Comparison of ENCODE assay signal across 6 cellular contexts in the genomic region with DNA sequence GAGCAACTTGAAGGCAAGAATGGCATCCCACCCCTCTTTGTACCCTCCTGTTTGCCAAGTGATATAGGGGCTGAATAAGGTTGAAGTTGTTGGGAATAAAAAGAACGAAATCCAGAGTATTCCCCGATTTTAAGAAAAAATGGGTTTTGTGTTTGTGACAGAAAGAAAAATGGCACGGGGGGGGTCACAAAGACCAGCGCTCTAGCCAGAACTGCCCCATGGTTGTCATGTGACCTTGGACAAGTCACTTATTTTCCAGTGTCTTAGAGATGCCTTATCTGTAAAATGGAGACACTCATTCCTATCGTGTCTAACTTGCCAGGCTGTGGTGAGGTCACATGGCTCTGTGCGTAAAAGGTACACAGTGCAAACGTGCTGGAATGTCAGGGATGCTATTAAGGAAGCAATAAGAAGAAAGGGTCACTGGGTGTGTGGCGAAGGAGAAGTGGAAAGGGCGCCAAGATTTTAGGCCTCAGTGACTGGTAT. TPM values are rescaled to one million over a fixed set of nuclear protein-coding genes. Genes with fewer than 3 reads are reported as not detected.
DNase-seq lines count a peak whose midpoint lies in the region; ATAC-seq and TF ChIP-seq lines count a peak whose summit lies in the region.

No MANE protein-coding gene starts in this region.

- intact Hi-C loops in activated CD4-positive, alpha-beta memory T cell treated with anti-CD3 and anti-CD28 coated beads for 36 hours (cut with micrococcal nuclease): loop anchor here (5.0 to 10.0 kb wide), 2 partner anchors 84 to 942 kb away; a partner anchor contains a TSS
- intact Hi-C loops in right lobe of liver (cut with DNase I): no loop called here

- H3K36me3 Mint-ChIP-seq in activated CD4-positive, alpha-beta memory T cell treated with anti-CD3 and anti-CD28 coated beads for 36 hours: peaks cover 29% of the 10 kb centered on the region

- H3K27me3 Mint-ChIP-seq in activated CD4-positive, alpha-beta memory T cell treated with anti-CD3 and anti-CD28 coated beads for 36 hours: no peaks in the 10 kb centered on the region

- H3K9me3 Mint-ChIP-seq in activated CD4-positive, alpha-beta memory T cell treated with anti-CD3 and anti-CD28 coated beads for 36 hours: no peaks in the 10 kb centered on the region

- H3K27me3 ChIP-seq in right lobe of liver: no peaks in the 10 kb centered on the region

- peaks cover 0 to under 1% (median 0%) of the 10 kb centered on the region in 4 donors for H3K36me3 ChIP-seq in right lobe of liver

- WGBS in right lobe of liver (ENCODE audit: insufficient coverage, low coverage, low lambda C conversion rate, missing lambda C conversion rate): 57% methylated on average over 8 of the region's 9 CpGs

- peaks cover 46% of the 10 kb centered on the region for H3K4me1 Mint-ChIP-seq in activated CD4-positive, alpha-beta memory T cell treated with anti-CD3 and anti-CD28 coated beads for 36 hours (ENCODE audit: low read depth)

- no peak for TF ChIP-seq CTCF in right lobe of liver (IDR thresholded peaks at IDR 0.05)

- TF ChIP-seq POLR2A in right lobe of liver (IDR thresholded peaks at IDR 0.05): no peak

- peak overlapping the region; percentile 96 to 99 (median 97) for H3K27ac ChIP-seq in right lobe of liver

- peak overlapping the region; percentile 100 for H3K27ac Mint-ChIP-seq in activated CD4-positive, alpha-beta memory T cell treated with anti-CD3 and anti-CD28 coated beads for 36 hours

- POLR2A ChIA-PET in activated CD4-positive, alpha-beta memory T cell treated with anti-CD3 and anti-CD28 coated beads for 36 hours (lab: Charles Lee): interaction anchor here (1.2 to 6.1 kb wide), 3 partner anchors 8 to 85 kb away, joined by 3 to 217 read pairs (median 3); a partner anchor contains a TSS

- ATAC-seq in right lobe of liver: no peak
- ATAC-seq in activated CD4-positive, CD25-positive, alpha-beta regulatory T cell treated with anti-CD3 and anti-CD28 coated beads, Interleukin-2, amount 50 U/mL, for 24 hours: no peak

- peaks cover 0 to 26% (median 8%) of the 10 kb centered on the region in 4 donors for H3K4me1 ChIP-seq in right lobe of liver

- CTCF ChIA-PET in activated CD4-positive, alpha-beta memory T cell treated with anti-CD3 and anti-CD28 coated beads for 36 hours (lab: Charles Lee): interaction anchor here (1.2 to 11.2 kb wide), 3 partner anchors 11 to 14 kb away, joined by 4 to 316 read pairs (median 14); a partner anchor contains a TSS

- peak overlapping the region; percentile 99 for H3K4me3 Mint-ChIP-seq in activated CD4-positive, alpha-beta memory T cell treated with anti-CD3 and anti-CD28 coated beads for 36 hours

- DNase-seq in GM04504 (ENCODE audit: low read depth): peak; percentile 34
- DNase-seq in activated CD4-positive, alpha-beta memory T cell treated with anti-CD3 and anti-CD28 coated beads for 36 hours: peak; percentile 22
- DNase-seq in right lobe of liver: peak in 2 of 3 donors; percentile 25 to 47
- DNase-seq in UCSD-AML1 (lab: John Stamatoyannopoulos, UW; ENCODE audit: unreplicated experiment): no peak
- DNase-seq in NCI-H510A (lab: John Stamatoyannopoulos, UW): no peak

- H3K4me3 ChIP-seq in right lobe of liver: peak overlapping the region; percentile 61 to 78 (median 68)

- no peaks in the 10 kb centered on the region for H3K9me3 ChIP-seq in right lobe of liver

RNA-seq across cellular contexts. Expression of a gene that starts 1.6 kb away (rescaled TPM):
- total RNA-seq in activated CD4-positive, alpha-beta memory T cell treated with anti-CD3 and anti-CD28 coated beads for 36 hours: 10 to 100 TPM; 24.9 to 25.4 TPM
- total RNA-seq in right lobe of liver: 10 to 100 TPM; 14.0 to 27.1 (median 19.6) TPM

RNA-seq across cellular contexts. Expression of a gene that starts 11.2 kb away (rescaled TPM):
- total RNA-seq in activated CD4-positive, alpha-beta memory T cell treated with anti-CD3 and anti-CD28 coated beads for 36 hours: 10 to 100 TPM; 12.5 to 13.8 TPM
- 10 to 100 TPM; 24.0 to 78.9 (median 56.9) TPM for total RNA-seq in right lobe of liver

RNA-seq across cellular contexts. Expression of a gene that starts 14.3 kb away (rescaled TPM):
- 1 to 10 TPM; 4.3 to 4.4 TPM for total RNA-seq in activated CD4-positive, alpha-beta memory T cell treated with anti-CD3 and anti-CD28 coated beads for 36 hours
- total RNA-seq in right lobe of liver: 10 to 100 TPM in 1 of 6 experiments, 1 to 10 TPM in 5; 2.0 to 26.4 (median 3.0) TPM

RNA-seq across cellular contexts. Expression of a gene that starts 15.0 kb away (rescaled TPM):
- 1 to 10 TPM; 5.3 to 5.6 TPM for total RNA-seq in activated CD4-positive, alpha-beta memory T cell treated with anti-CD3 and anti-CD28 coated beads for 36 hours
- 10 to 100 TPM in 1 of 6 experiments, 1 to 10 TPM in 5; 2.6 to 13.5 (median 5.4) TPM for total RNA-seq in right lobe of liver

Comparison
In these comparisons a context has a peak if more than half of its experiments do, and no peak if none do; other contexts are left out.
1. DNase-seq: peak in GM04504 (single experiment), activated CD4-positive, alpha-beta memory T cell treated with anti-CD3 and anti-CD28 coated beads for 36 hours (single experiment) and right lobe of liver (2 of 3); none in UCSD-AML1 (single experiment) and NCI-H510A (single experiment).